19 cellular contexts compared by ENCODE assay signal in genomic region chr2:235268535-235268934, GRCh38.
A peak's percentile ranks its signal among the peaks of the same experiment; 100 is the strongest.
DNase-seq lines count a peak whose midpoint lies in the region; ATAC-seq, FAIRE-seq and TF ChIP-seq lines count a peak whose summit lies in the region.
"Had no signal": no experiment of that assay in that cellular context is flagged by ENCODE, and none has a peak within 500 bp of the region (broad histone marks: within the 10 kb centered on the region; RNA-seq: fewer than 3 reads in every experiment).

No MANE protein-coding gene starts in this region.

- TF ChIP-seq EP300 in HepG2 (IDR thresholded peaks at IDR 0.05; ENCODE audit: low read depth in 2 of 2, low read length in 2 of 2) (no peak), HepG2 (CRISPR knock-in tag; IDR thresholded peaks at IDR 0.05; ENCODE audit: borderline replicate concordance) (no peak)

- CTCF ChIA-PET in HepG2 (lab: Yijun Ruan, JAX; ENCODE audit: low intra/inter-chr PET ratio, low total read pairs), result no interaction called here

- H3K36me3 ChIP-seq in HepG2 (replicated peaks in 1 of 2; ENCODE audit: control insufficient read depth in 1 of 2, insufficient read depth in 2 of 2, low read length in 2 of 2) (no peaks in the 10 kb centered on the region), right lobe of liver (no peaks in the 10 kb centered on the region), lower lobe of right lung (no peaks in the 10 kb centered on the region)
- H3K36me3 ChIP-seq: thoracic aorta had no signal

- DNase-seq in HepG2 (ENCODE audit: low spot score) (no peak), right lobe of liver (no peak), astrocyte of the hippocampus (ENCODE audit: low read depth, low spot score) (peak; percentile 37), kidney glomerular epithelial cell (lab: John Stamatoyannopoulos, UW) (peak; percentile 15), left colon (no peak), lower lobe of right lung (no peak), D341Med (ENCODE audit: low spot score) (no peak)
- DNase-seq: activated CD4-positive, alpha-beta memory T cell treated with anti-CD3 and anti-CD28 coated beads, Interleukin-2, amount 10 ng/mL, durations not matched to agents 7 days and 5 days; AML-193; body of pancreas; DMS79; effector memory CD4-positive, alpha-beta T cell; NCI-H146; NCI-H774; occipital lobe; Right ventricle myocardium superior had no signal

- H3K27ac ChIP-seq in HepG2 (ENCODE audit: extremely low read length, insufficient read depth, low read length), result no peak overlapping the region
- H3K27ac ChIP-seq in right lobe of liver, result no peak overlapping the region
- H3K27ac ChIP-seq in lower lobe of right lung, result no peak overlapping the region
- H3K27ac ChIP-seq: body of pancreas, thoracic aorta had no signal

- ATAC-seq in HepG2 (no peak), right lobe of liver (no peak), left colon (no peak), HG03571 (IDR thresholded peaks at IDR 0.05; ENCODE audit: unreplicated experiment) (no peak), lower lobe of right lung (no peak)
- ATAC-seq: body of pancreas had no signal

- H3K4me3 ChIP-seq in HepG2 (replicated peaks in 1 of 3; ENCODE audit: insufficient read depth in 1 of 3, low read depth in 2 of 3, low read length in 3 of 3), result no peak overlapping the region
- no peak overlapping the region for H3K4me3 ChIP-seq in right lobe of liver
- H3K4me3 ChIP-seq in lower lobe of right lung, result no peak overlapping the region
- H3K4me3 ChIP-seq: body of pancreas, thoracic aorta had no signal

- BruUV-seq in HepG2 (replicated peaks; lab: Mats Ljungman, UMichigan), result no TSS peak

- intact Hi-C loops in HepG2 (cut with micrococcal nuclease; ENCODE audit: unreplicated experiment), result loop anchor here (10.0 kb wide), 1 partner anchor 326 kb away; no protein-coding TSS in a partner anchor
- intact Hi-C loops in right lobe of liver (cut with DNase I), result no loop called here
- intact Hi-C loops in left colon (cut with DNase I, micrococcal nuclease), result no loop called here
- intact Hi-C loops in lower lobe of right lung (cut with DNase I), result no loop called here

- POLR2A ChIA-PET in HepG2 (lab: Yijun Ruan, JAX), result no interaction called here

- TF ChIP-seq POLR2A in HepG2 (IDR thresholded peaks at IDR 0.05; ENCODE audit: insufficient read depth in 1 of 2, low read depth in 2 of 2, low read length in 2 of 2), result no peak
- TF ChIP-seq POLR2A in right lobe of liver (IDR thresholded peaks at IDR 0.05), result no peak

- H4K20me1 ChIP-seq in HepG2 (ENCODE audit: insufficient read depth, low read length), result no peaks in the 10 kb centered on the region

- no peaks in the 10 kb centered on the region for H3K79me2 ChIP-seq in HepG2 (ENCODE audit: insufficient read depth, low read length)

- no peak for TF ChIP-seq CTCF in HepG2 (CRISPR knock-in tag; IDR thresholded peaks at IDR 0.05)
- TF ChIP-seq CTCF in right lobe of liver (IDR thresholded peaks at IDR 0.05), result no peak
- TF ChIP-seq CTCF in lower lobe of right lung (IDR thresholded peaks at IDR 0.05), result no peak

- peaks cover 43% of the 10 kb centered on the region for H3K4me1 ChIP-seq in HepG2 (ENCODE audit: insufficient read depth, low read length)
- no peaks in the 10 kb centered on the region for H3K4me1 ChIP-seq in right lobe of liver
- H3K4me1 ChIP-seq in lower lobe of right lung, result peaks cover 5% of the 10 kb centered on the region
- H3K4me1 ChIP-seq: body of pancreas had no signal

- H3K4me2 ChIP-seq in HepG2 (ENCODE audit: low read depth, low read length), result no peak overlapping the region

- in situ Hi-C loops in HepG2 (cut with HindIII; ENCODE audit: extremely low pct_ligation_motif_present, low pct_unique_long_range_greater_than_20kb), result no loop called here

- FAIRE-seq in HepG2 (lab: Jason Lieb, UNC), result no peak
- FAIRE-seq: GM12891 had no signal

- H3K9ac ChIP-seq in HepG2 (ENCODE audit: insufficient read depth, low read depth, low read length), result no peak overlapping the region

- H3K9me3 ChIP-seq in HepG2 (ENCODE audit: low read length), result no peaks in the 10 kb centered on the region
- H3K9me3 ChIP-seq in right lobe of liver, result no peaks in the 10 kb centered on the region
- H3K9me3 ChIP-seq in lower lobe of right lung, result no peaks in the 10 kb centered on the region
- H3K9me3 ChIP-seq: body of pancreas, thoracic aorta had no signal

- H3K27me3 ChIP-seq in HepG2 (ENCODE audit: control insufficient read depth in 1 of 2, insufficient read depth in 2 of 2, low read length in 2 of 2) (peaks cover 2 to 19% of the 10 kb centered on the region in 2 experiments; a peak in 3 of 5 replicates), right lobe of liver (no peaks in the 10 kb centered on the region), lower lobe of right lung (ENCODE audit: low read depth) (no peaks in the 10 kb centered on the region)
- H3K27me3 ChIP-seq: body of pancreas had no signal

- no peak overlapping the region for H2AFZ ChIP-seq in HepG2 (ENCODE audit: low read length)

- 29% methylated on average over 7 of the region's 7 CpGs for WGBS in HepG2 (ENCODE audit: low lambda C conversion rate)
- 48% methylated on average over 7 of the region's 7 CpGs for WGBS in right lobe of liver (ENCODE audit: insufficient coverage, low coverage, low lambda C conversion rate, missing lambda C conversion rate)

- TF ChIP-seq RAD21 in HepG2 (CRISPR knock-in tag; IDR thresholded peaks at IDR 0.05), result no peak

TF ChIP-seq in HepG2, 621 proteins besides CTCF, POLR2A, EP300 and RAD21:
- TF ChIP-seq ZNF296 (CRISPR knock-in tag; conservative IDR thresholded peaks at IDR 0.05) (no peak), GABPA (IDR thresholded peaks at IDR 0.05; ENCODE audit: low read depth, low read length) (no peak), GABPA (CRISPR knock-in tag; IDR thresholded peaks at IDR 0.05; ENCODE audit: low read depth) (0 out of 2 replicates have a peak, but pooled peaks have one; percentile 17)
TF ChIP-seq in HepG2: peak in this region for 1.

Comparison
In these comparisons a context has a peak if more than half of its experiments do, and no peak if none do; other contexts are left out.
1. DNase-seq: peak in astrocyte of the hippocampus (single experiment) and kidney glomerular epithelial cell (single experiment); none in HepG2 (single experiment), right lobe of liver (0 of 3), left colon (0 of 2), lower lobe of right lung (single experiment) and D341Med (single experiment).